Comparison of ENCODE assay signal across 18 cellular contexts in genomic region chr4:54213812-54214211, GRCh38. TPM values are rescaled to one million over a fixed set of nuclear protein-coding genes. Genes with fewer than 3 reads are reported as not detected.
A peak's percentile ranks its signal among the peaks of the same experiment; 100 is the strongest.
DNase-seq lines count a peak whose midpoint lies in the region; ATAC-seq and TF ChIP-seq lines count a peak whose summit lies in the region.
"Had no signal": no experiment of that assay in that cellular context is flagged by ENCODE, and none has a peak within 500 bp of the region (broad histone marks: within the 10 kb centered on the region; RNA-seq: fewer than 3 reads in every experiment).

No MANE protein-coding gene starts in this region.

- DNase-seq in AG20443 (ENCODE audit: low spot score): peak; percentile 24
- peak; percentile 12 for DNase-seq in MV-4-11 (lab: John Stamatoyannopoulos, UW)
- DNase-seq in epithelial cell of esophagus (ENCODE audit: low read depth): peak; percentile 81
- DNase-seq in hepatocyte (ENCODE audit: low spot score): peak; percentile 21
- DNase-seq in NCI-H345 (lab: John Stamatoyannopoulos, UW): no peak
- DNase-seq in activated CD4-positive, alpha-beta T cell treated with anti-CD3 and anti-CD28 coated beads, Interleukin-2, amount 50 U/mL, for 4 hours: no peak
- no peak for DNase-seq in D341Med (ENCODE audit: low spot score)
- DNase-seq: activated CD4-positive, alpha-beta T cell treated with anti-CD3 and anti-CD28 coated beads for 1 hour; C1 segment of cervical spinal cord; kidney; naive thymus-derived CD4-positive, alpha-beta T cell; NCI-H1092; NCI-H2029 treated with DMSO at 0.1 percent for 48 hours; NCI-H446 treated with DMSO at 0.1 percent for 48 hours; RPMI8226; testis had no signal

- TF ChIP-seq CTCF in epithelial cell of esophagus (IDR thresholded peaks at IDR 0.05; ENCODE audit: insufficient read depth, low read depth, low read length, missing control alignments) (no peak), hepatocyte (IDR thresholded peaks at IDR 0.05; ENCODE audit: poor library complexity) (no peak)

- 34% methylated on average over 4 of the region's 4 CpGs for WGBS in hepatocyte (ENCODE audit: low lambda C conversion rate, missing lambda C conversion rate)

- H3K9me3 ChIP-seq in hepatocyte (ENCODE audit: low read depth): no peaks in the 10 kb centered on the region
- H3K9me3 ChIP-seq: ascending aorta, testis had no signal

- no peaks in the 10 kb centered on the region for H3K27me3 ChIP-seq in hepatocyte
- H3K27me3 ChIP-seq: ascending aorta, testis had no signal

- no peak overlapping the region for H3K4me3 ChIP-seq in epithelial cell of esophagus (ENCODE audit: low read length)
- no peak overlapping the region for H3K4me3 ChIP-seq in hepatocyte
- H3K4me3 ChIP-seq: ascending aorta, testis had no signal

- no peaks in the 10 kb centered on the region for H3K79me2 ChIP-seq in hepatocyte

- no peak overlapping the region for H2AFZ ChIP-seq in hepatocyte

- H3K9me2 ChIP-seq in hepatocyte (replicated peaks; ENCODE audit: insufficient read depth): no peaks in the 10 kb centered on the region

- no peaks in the 10 kb centered on the region for H4K20me1 ChIP-seq in hepatocyte (ENCODE audit: insufficient read depth, poor library complexity, severe bottlenecking)

- H3K4me2 ChIP-seq in hepatocyte: no peak overlapping the region

- ATAC-seq in HG03521 (IDR thresholded peaks at IDR 0.05; ENCODE audit: unreplicated experiment): no peak
- ATAC-seq: naive thymus-derived CD4-positive, alpha-beta T cell had no signal

- H3K4me1 ChIP-seq in hepatocyte (ENCODE audit: insufficient read depth): peaks cover 11% of the 10 kb centered on the region
- H3K4me1 ChIP-seq: testis had no signal

- H3K27ac ChIP-seq in hepatocyte: no peak overlapping the region

- H3K36me3 ChIP-seq in hepatocyte (replicated peaks; ENCODE audit: insufficient read depth, low read depth): no peaks in the 10 kb centered on the region
- H3K36me3 ChIP-seq: ascending aorta had no signal

RNA-seq across cellular contexts. Expression of gene PDGFRA, which starts 15.3 kb away (rescaled TPM):
- 102 and 117 TPM in 2 replicates for total RNA-seq in hepatocyte
- 30.1 and 36.3 TPM in 2 replicates for polyA plus RNA-seq in hepatocyte
- polyA plus RNA-seq: naive thymus-derived CD4-positive, alpha-beta T cell had no signal

Comparison
In these comparisons a context has a peak if more than half of its experiments do, and no peak if none do; other contexts are left out.
1. DNase-seq: peak in AG20443 (single experiment), MV-4-11 (single experiment), epithelial cell of esophagus (single experiment) and hepatocyte (single experiment); none in NCI-H345 (single experiment), activated CD4-positive, alpha-beta T cell treated with anti-CD3 and anti-CD28 coated beads, Interleukin-2, amount 50 U/mL, for 4 hours (0 of 2) and D341Med (single experiment).